In genomic region chr16:83948914-83949723, GRCh38 we compare ENCODE assay signal across 17 cellular contexts. TPM values are rescaled to one million over a fixed set of nuclear protein-coding genes. Genes with fewer than 3 reads are reported as not detected.
DNase-seq lines count a peak whose midpoint lies in the region; ATAC-seq, FAIRE-seq and TF ChIP-seq lines count a peak whose summit lies in the region.
"Had no signal": no experiment of that assay in that cellular context is flagged by ENCODE, and none has a peak within 500 bp of the region (broad histone marks: within the 10 kb centered on the region; RNA-seq: fewer than 3 reads in every experiment).

No MANE protein-coding gene starts in this region.

- CTCF ChIA-PET in A549 (lab: Yijun Ruan, JAX), result no interaction called here
- CTCF ChIA-PET in HEK293 (lab: Yijun Ruan, JAX), result interaction anchor here (1.3 kb wide), 1 partner anchor 22 kb away, joined by 5 read pairs; no protein-coding TSS in a partner anchor

- DNase-seq in A549 (ENCODE audit: low read depth in 1 of 2, low spot score in 1 of 2) (no peak), small intestine (peak; percentile 89), NOMO-1 treated with dmso at 0.1 percent for 144 hours (lab: John Stamatoyannopoulos, UW; ENCODE audit: unreplicated experiment) (no peak), globus pallidus (ENCODE audit: low spot score) (no peak), heart right ventricle (no peak)
- DNase-seq: AML-193; CD4-positive, alpha-beta T cell; DMS79; GM23248 had no signal

- H3K4me1 ChIP-seq in A549 (peaks cover 14% of the 10 kb centered on the region), HEK293 (ENCODE audit: control insufficient read depth, insufficient read depth, low read length) (no peaks in the 10 kb centered on the region; the same call in 1 of the 2 replicates), liver (ENCODE audit: control insufficient read depth in 4 of 4, insufficient read depth in 4 of 4, low read length in 3 of 4) (peaks cover 16 to 56% (median 50%) of the 10 kb centered on the region in 4 donors), small intestine (ENCODE audit: control insufficient read depth in 2 of 2, insufficient read depth in 1 of 2, low read depth in 1 of 2, low read length in 1 of 2) (peaks cover 4 to 7% of the 10 kb centered on the region in 2 donors), heart right ventricle (peaks cover 7 to 20% (median 18%) of the 10 kb centered on the region in 9 donors)

- TF ChIP-seq RAD21 in A549 (conservative IDR thresholded peaks at IDR 0.05 in 1 of 2, IDR thresholded peaks at IDR 0.05 in 1 of 2) (no peak), liver (IDR thresholded peaks at IDR 0.05) (no peak)

- H3K4me2 ChIP-seq in A549, result no peak overlapping the region
- H3K4me2 ChIP-seq: BLaER1 had no signal

- H3K4me3 ChIP-seq in A549, result no peak overlapping the region
- no peak overlapping the region for H3K4me3 ChIP-seq in HEK293 (ENCODE audit: low read depth, low read length)
- H3K4me3 ChIP-seq in liver (ENCODE audit: low read depth in 1 of 3, low read length in 3 of 3), result no peak overlapping the region
- no peak overlapping the region for H3K4me3 ChIP-seq in small intestine (ENCODE audit: low read depth in 1 of 2, low read length in 2 of 2)
- H3K4me3 ChIP-seq in heart right ventricle, result no peak overlapping the region
- H3K4me3 ChIP-seq: BLaER1, GM12878, GM23248 had no signal

- no peak for TF ChIP-seq EP300 in A549 (IDR thresholded peaks at IDR 0.05)

- no peak for TF ChIP-seq POLR2A in A549 (IDR thresholded peaks at IDR 0.05; ENCODE audit: low read length)

- 86% methylated on average over 11 of the region's 13 CpGs for WGBS in A549 (ENCODE audit: missing lambda C conversion rate)
- WGBS in liver, result 57% methylated on average over 13 of the region's 13 CpGs
- 51 to 75% (median 67%) methylated on average over 13 of the region's 13 CpGs for WGBS in small intestine, 3 donors
- WGBS in heart right ventricle, 2 donors, result 87 to 95% methylated on average over 13 of the region's 13 CpGs

- no peak for TF ChIP-seq CTCF in A549 (IDR thresholded peaks at IDR 0.05)
- no peak for TF ChIP-seq CTCF in HEK293 (tag by site-specific recombination; IDR thresholded peaks at IDR 0.05)
- TF ChIP-seq CTCF in liver (IDR thresholded peaks at IDR 0.05; ENCODE audit: low read depth, low read length, missing input control), result no peak
- no peak for TF ChIP-seq CTCF in heart right ventricle (IDR thresholded peaks at IDR 0.05)

- no peak for ATAC-seq in A549
- ATAC-seq in heart right ventricle, result no peak
- ATAC-seq: GM12878 had no signal

- H3K9me3 ChIP-seq in A549 (no peaks in the 10 kb centered on the region), HEK293 (ENCODE audit: control insufficient read depth, insufficient read depth, low read depth, low read length) (no peaks in the 10 kb centered on the region), liver (ENCODE audit: control insufficient read depth in 4 of 4, low read length in 3 of 4) (no peaks in the 10 kb centered on the region), small intestine (ENCODE audit: control insufficient read depth, low read depth) (no peaks in the 10 kb centered on the region), heart right ventricle (no peaks in the 10 kb centered on the region)
- H3K9me3 ChIP-seq: BLaER1 had no signal

- no peak overlapping the region for H3K9ac ChIP-seq in liver (ENCODE audit: low read depth in 1 of 2, low read length in 2 of 2)
- H3K9ac ChIP-seq: BLaER1, GM23248 had no signal

- H3K27me3 ChIP-seq in liver (ENCODE audit: control insufficient read depth in 4 of 4, insufficient read depth in 4 of 4, low read length in 3 of 4), result no peaks in the 10 kb centered on the region
- no peaks in the 10 kb centered on the region for H3K27me3 ChIP-seq in small intestine (ENCODE audit: control insufficient read depth in 2 of 2, insufficient read depth in 2 of 2, low read length in 2 of 2)
- no peaks in the 10 kb centered on the region for H3K27me3 ChIP-seq in heart right ventricle

- H3K36me3 ChIP-seq in HEK293 (ENCODE audit: control insufficient read depth in 2 of 2, insufficient read depth in 1 of 2, low read length in 2 of 2) (no peaks in the 10 kb centered on the region), liver (ENCODE audit: control insufficient read depth in 4 of 4, insufficient read depth in 3 of 4, low read depth in 1 of 4, low read length in 3 of 4) (no peaks in the 10 kb centered on the region), small intestine (ENCODE audit: control insufficient read depth in 2 of 2, insufficient read depth in 2 of 2, low read length in 2 of 2) (no peaks in the 10 kb centered on the region), heart right ventricle (no peaks in the 10 kb centered on the region)
- H3K36me3 ChIP-seq: BLaER1 had no signal

- POLR2A ChIA-PET in A549 (lab: Yijun Ruan, JAX) (no interaction called here), HEK293 (lab: Yijun Ruan, JAX) (no interaction called here)

- FAIRE-seq in A549 (lab: Jason Lieb, UNC) (no peak), small intestine (lab: Jason Lieb, UNC) (no peak)
- FAIRE-seq: GM12878, GM18507, H54, HTR-8/SVneo had no signal

- no peak overlapping the region for H3K27ac ChIP-seq in A549
- H3K27ac ChIP-seq in HEK293 (ENCODE audit: extremely low read depth, low read depth, low read length), result no peak overlapping the region
- peak overlapping the region; percentile 69 to 93 for H3K27ac ChIP-seq in liver (ENCODE audit: low read depth in 1 of 2, low read length in 2 of 2)
- H3K27ac ChIP-seq in small intestine (ENCODE audit: low read depth in 1 of 2, low read length in 1 of 2), result peak overlapping the region in 1 of 2 donors; percentile 22
- H3K27ac ChIP-seq in heart right ventricle, result no peak overlapping the region
- H3K27ac ChIP-seq: 22Rv1, BLaER1, GM23248 had no signal

- intact Hi-C loops in heart right ventricle (cut with DNase I), result no loop called here

TF ChIP-seq in A549, 52 proteins besides CTCF, POLR2A, EP300 and RAD21 (continues in another document):
- TF ChIP-seq EHMT2 (IDR thresholded peaks at IDR 0.05; ENCODE audit: low read depth) (no peak), ESRRA (IDR thresholded peaks at IDR 0.05; ENCODE audit: borderline replicate concordance, low read length) (no peak)

TF ChIP-seq in HEK293, 187 proteins besides CTCF, POLR2A, EP300 and RAD21 (continues in another document):
- 0 out of 2 replicates have a peak, but pooled peaks have one; percentile 36 for TF ChIP-seq ZNF768 (tag by site-specific recombination; IDR thresholded peaks at IDR 0.05)

TF ChIP-seq in liver, 16 proteins besides CTCF, POLR2A, EP300 and RAD21 (continues in another document):
- no peak for TF ChIP-seq TAF1 (conservative IDR thresholded peaks at IDR 0.05)
- peak; percentile 63 to 68 for TF ChIP-seq HNF4A (conservative IDR thresholded peaks at IDR 0.05)
- TF ChIP-seq FOXA2 (IDR thresholded peaks at IDR 0.05), result no peak
- no peak for TF ChIP-seq ATF3 (IDR thresholded peaks at IDR 0.05)
- TF ChIP-seq HNF4G (IDR thresholded peaks at IDR 0.05), result no peak
- no peak for TF ChIP-seq NR2F2 (IDR thresholded peaks at IDR 0.05)

RNA-seq across cellular contexts. Expression of gene OSGIN1, which starts 3.9 kb away (rescaled TPM):
- 23.9 and 25.9 TPM in 2 replicates for polyA plus RNA-seq in A549 (2011; rRNA removed)
- 80.5 and 106 TPM in 2 replicates for polyA plus RNA-seq in A549 (2012; cell fraction: cytosol; rRNA removed)
- 167 and 232 TPM in 2 replicates for polyA plus RNA-seq in A549 (2012; cell fraction: nucleus; rRNA removed)
- polyA plus RNA-seq in A549 (2017; fragmentation: RNase III; extraction: RNeasy Plus Mini Kit Qiagen cat#74134 plus additional on column Dnase treatment), result 37.6 to 49.1 TPM (median 39.1 TPM) in 3 replicates
- 18.1 and 25.6 TPM in 2 replicates for polyA minus RNA-seq in A549 (2011; rRNA and poly(A)+ RNA removed)
- total RNA-seq in liver, result 10 to 100 TPM in 1 of 2 donors, 1 to 10 TPM in 1; 7.1 to 47.2 TPM
- 10 to 100 TPM; 73.6 to 90.4 TPM for polyA plus RNA-seq in liver
- polyA plus RNA-seq in small intestine, result 100 to 1,000 TPM in 1 of 3 donors, 10 to 100 TPM in 2; 17.7 to 101 (median 64.6) TPM
- 10 to 100 TPM in 1 of 10 donors, 1 to 10 TPM in 9; 3.2 to 14.5 (median 5.3) TPM for total RNA-seq in heart right ventricle
- 10 to 100 TPM in 1 of 2 donors, 1 to 10 TPM in 1; 5.6 to 10.5 TPM for polyA plus RNA-seq in heart right ventricle

RNA-seq across cellular contexts. Expression of gene NECAB2, which starts 18.9 kb away (rescaled TPM):
- polyA plus RNA-seq in A549 (2011; rRNA removed), result 1.1 and 1.3 TPM in 2 replicates
- polyA plus RNA-seq in A549 (2012; cell fraction: cytosol; rRNA removed), result 8.4 and 10.8 TPM in 2 replicates
- polyA plus RNA-seq in A549 (2012; cell fraction: nucleus; rRNA removed), result 32.7 and 36.1 TPM in 2 replicates
- 1.4 to 2.6 TPM (median 2.4 TPM) in 3 replicates for polyA plus RNA-seq in A549 (2017; fragmentation: RNase III; extraction: RNeasy Plus Mini Kit Qiagen cat#74134 plus additional on column Dnase treatment)
- polyA minus RNA-seq in A549 (2011; rRNA and poly(A)+ RNA removed), result 3.6 and 5.7 TPM in 2 replicates
- 1 to 10 TPM in 1 of 2 donors, not detected in 1; 2.7 TPM for total RNA-seq in liver
- polyA plus RNA-seq in liver, result 1 to 10 TPM; 2.9 to 3.8 TPM
- 1 to 10 TPM in 1 of 3 donors, not detected in 2; 5.9 TPM for polyA plus RNA-seq in small intestine
- total RNA-seq in heart right ventricle, result 1 to 10 TPM in 4 of 10 donors, under 1 TPM in 6; 0.32 to 1.1 (median 0.90) TPM
- polyA plus RNA-seq in heart right ventricle, result 1 to 10 TPM; 1.9 to 3.2 TPM
- total RNA-seq: CD4-positive, alpha-beta T cell; GM12878; GM23248 had no signal
- polyA plus RNA-seq: GM12878 had no signal

RNA-seq across cellular contexts. Expression of gene MLYCD, which starts 50.2 kb away (rescaled TPM):
- polyA plus RNA-seq in A549 (2011; rRNA removed), result 1.7 and 2.1 TPM in 2 replicates
- polyA plus RNA-seq in A549 (2012; cell fraction: cytosol; rRNA removed), result 1.2 and 1.5 TPM in 2 replicates
- 3.3 and 3.7 TPM in 2 replicates for polyA plus RNA-seq in A549 (2012; cell fraction: nucleus; rRNA removed)
- polyA plus RNA-seq in A549 (2017; fragmentation: RNase III; extraction: RNeasy Plus Mini Kit Qiagen cat#74134 plus additional on column Dnase treatment), result 1.1 to 1.4 TPM (median 1.3 TPM) in 3 replicates
- polyA minus RNA-seq in A549 (2011; rRNA and poly(A)+ RNA removed), result 6.7 and 7.5 TPM in 2 replicates
- total RNA-seq in liver, result 10 to 100 TPM in 1 of 2 donors, 1 to 10 TPM in 1; 3.7 to 24.4 TPM
- 1 to 10 TPM; 7.1 to 7.8 TPM for polyA plus RNA-seq in liver
- 1 to 10 TPM; 2.2 to 3.7 (median 3.1) TPM for polyA plus RNA-seq in small intestine
- total RNA-seq in heart right ventricle, result 10 to 100 TPM; 23.6 to 58.0 (median 43.8) TPM
- polyA plus RNA-seq in heart right ventricle, result 10 to 100 TPM; 13.5 to 25.1 TPM

Comparison
In these comparisons a context has a peak if more than half of its experiments do, and no peak if none do; other contexts are left out.
1. H3K27ac ChIP-seq: peak in liver (2 of 2); none in A549 (0 of 2), HEK293 (single experiment) and heart right ventricle (0 of 10).